In the genomic region with DNA sequence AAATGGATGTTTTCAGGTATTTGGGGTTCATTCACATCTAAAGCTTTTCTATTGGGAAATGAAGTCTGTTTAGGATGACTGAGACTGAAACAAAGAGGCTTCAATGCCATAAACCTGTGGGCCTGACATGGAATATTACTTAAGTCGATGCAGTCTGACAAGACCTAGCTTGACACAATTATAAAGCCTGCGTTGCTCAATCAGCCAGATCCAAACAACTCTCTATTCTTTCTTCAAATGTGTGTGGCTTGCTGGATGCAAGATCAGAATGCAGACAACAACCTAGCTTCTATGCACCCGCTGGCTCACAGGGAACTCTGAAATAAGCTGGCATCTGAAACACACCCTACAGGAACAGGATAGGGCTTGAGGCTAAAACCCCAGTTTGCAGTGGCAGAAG, we compare ENCODE assay signal across 11 cellular contexts. TPM values are rescaled to one million over a fixed set of nuclear protein-coding genes. Genes with fewer than 3 reads are reported as not detected.
DNase-seq lines count a peak whose midpoint lies in the region; ATAC-seq and TF ChIP-seq lines count a peak whose summit lies in the region.
"Had no signal": no experiment of that assay in that cellular context is flagged by ENCODE, and none has a peak within 500 bp of the region (broad histone marks: within the 10 kb centered on the region; RNA-seq: fewer than 3 reads in every experiment).

No MANE protein-coding gene starts in this region.

- no peaks in the 10 kb centered on the region for H3K9me3 Mint-ChIP-seq in activated T-helper 1 cell treated with anti-CD3 and anti-CD28 coated beads, Interleukin-12 subunit alpha, Interleukin-12 subunit beta, Interleukin-2, Interleukin-4 antibody, amounts not matched to agents 30 ng/mL and 10 ng/mL and 1 ng/mL, durations not matched to agents 14 hours and 24 hours and 36 hours
- H3K9me3 Mint-ChIP-seq: brain, GM23338, naive B cell had no signal

- 100% methylated on average over 1 to 2 of the region's 3 CpGs for WGBS in gastroesophageal sphincter (ENCODE audit: low coverage in 1 of 2), 2 donors
- 78 to 92% (median 89%) methylated on average over 3 of the region's 3 CpGs for WGBS in stomach, 5 donors

- H3K4me3 ChIP-seq in gastroesophageal sphincter = no peak overlapping the region
- no peak overlapping the region for H3K4me3 ChIP-seq in stomach
- H3K4me3 ChIP-seq: GM23338 had no signal

- H3K36me3 Mint-ChIP-seq in activated T-helper 1 cell treated with anti-CD3 and anti-CD28 coated beads, Interleukin-12 subunit alpha, Interleukin-12 subunit beta, Interleukin-2, Interleukin-4 antibody, amounts not matched to agents 30 ng/mL and 10 ng/mL and 1 ng/mL, durations not matched to agents 14 hours and 24 hours and 36 hours (ENCODE audit: low read depth) = peaks cover 37% of the 10 kb centered on the region

- TF ChIP-seq EP300 in gastroesophageal sphincter (IDR thresholded peaks at IDR 0.05) = no peak
- no peak for TF ChIP-seq EP300 in stomach (IDR thresholded peaks at IDR 0.05)

- intact Hi-C loops in activated T-helper 1 cell treated with anti-CD3 and anti-CD28 coated beads, Interleukin-12 subunit alpha, Interleukin-12 subunit beta, Interleukin-2, Interleukin-4 antibody, amounts not matched to agents 30 ng/mL and 10 ng/mL and 1 ng/mL, durations not matched to agents 14 hours and 24 hours and 36 hours (cut with micrococcal nuclease) = loop anchor here (1.0 to 5.0 kb wide), 3 partner anchors 28 to 66 kb away; a partner anchor contains a TSS
- intact Hi-C loops in stomach (cut with DNase I; ENCODE audit: low total_unique reads) (no loop called here), posterior cingulate gyrus (cut with DNase I) (no loop called here)

- H3K27me3 ChIP-seq in gastroesophageal sphincter (no peaks in the 10 kb centered on the region), stomach (no peaks in the 10 kb centered on the region)

- H3K4me3 Mint-ChIP-seq in activated T-helper 1 cell treated with anti-CD3 and anti-CD28 coated beads, Interleukin-12 subunit alpha, Interleukin-12 subunit beta, Interleukin-2, Interleukin-4 antibody, amounts not matched to agents 30 ng/mL and 10 ng/mL and 1 ng/mL, durations not matched to agents 14 hours and 24 hours and 36 hours = peak overlapping the region; percentile 48
- H3K4me3 Mint-ChIP-seq: GM23338 had no signal

- peaks cover 66% of the 10 kb centered on the region for H3K4me1 Mint-ChIP-seq in activated T-helper 1 cell treated with anti-CD3 and anti-CD28 coated beads, Interleukin-12 subunit alpha, Interleukin-12 subunit beta, Interleukin-2, Interleukin-4 antibody, amounts not matched to agents 30 ng/mL and 10 ng/mL and 1 ng/mL, durations not matched to agents 14 hours and 24 hours and 36 hours (ENCODE audit: low read depth)

- peak overlapping the region; percentile 53 to 85 (median 76) for H3K27ac ChIP-seq in gastroesophageal sphincter
- H3K27ac ChIP-seq in stomach = peak overlapping the region in 4 of 5 donors; percentile 57 to 82 (median 78)

- H3K9me3 ChIP-seq in gastroesophageal sphincter = no peaks in the 10 kb centered on the region
- no peaks in the 10 kb centered on the region for H3K9me3 ChIP-seq in stomach

- peak overlapping the region; percentile 99 for H3K27ac Mint-ChIP-seq in activated T-helper 1 cell treated with anti-CD3 and anti-CD28 coated beads, Interleukin-12 subunit alpha, Interleukin-12 subunit beta, Interleukin-2, Interleukin-4 antibody, amounts not matched to agents 30 ng/mL and 10 ng/mL and 1 ng/mL, durations not matched to agents 14 hours and 24 hours and 36 hours
- H3K27ac Mint-ChIP-seq: GM23338 had no signal

- H3K36me3 ChIP-seq in gastroesophageal sphincter (peaks cover 0 to 47% of the 10 kb centered on the region in 2 donors), stomach (peaks cover 5 to 56% (median 47%) of the 10 kb centered on the region in 4 donors)

- DNase-seq in NOMO-1 treated with DMSO at 0.1 percent for 48 hours (lab: John Stamatoyannopoulos, UW; ENCODE audit: unreplicated experiment) (peak; percentile 1), NOMO-1 (lab: John Stamatoyannopoulos, UW; ENCODE audit: unreplicated experiment in 2 of 2) (no peak), stomach (no peak), posterior cingulate gyrus (no peak)
- no peak for DNase-seq in activated T-helper 1 cell treated with anti-CD3 and anti-CD28 coated beads, Interleukin-12 subunit alpha, Interleukin-12 subunit beta, Interleukin-2, Interleukin-4 antibody, amounts not matched to agents 30 ng/mL and 10 ng/mL and 1 ng/mL, durations not matched to agents 14 hours and 24 hours and 36 hours (ENCODE audit: low spot score)
- DNase-seq: naive B cell had no signal

- H3K4me1 ChIP-seq in gastroesophageal sphincter = peaks cover 0 to 27% (median 11%) of the 10 kb centered on the region in 3 donors
- H3K4me1 ChIP-seq in stomach = peaks cover 6 to 33% (median 20%) of the 10 kb centered on the region in 4 donors

- no peak for TF ChIP-seq CTCF in gastroesophageal sphincter (IDR thresholded peaks at IDR 0.05)
- no peak for TF ChIP-seq CTCF in stomach (IDR thresholded peaks at IDR 0.05)

- TF ChIP-seq POLR2A in gastroesophageal sphincter (IDR thresholded peaks at IDR 0.05) (no peak), stomach (IDR thresholded peaks at IDR 0.05) (no peak)

- H3K27me3 Mint-ChIP-seq in activated T-helper 1 cell treated with anti-CD3 and anti-CD28 coated beads, Interleukin-12 subunit alpha, Interleukin-12 subunit beta, Interleukin-2, Interleukin-4 antibody, amounts not matched to agents 30 ng/mL and 10 ng/mL and 1 ng/mL, durations not matched to agents 14 hours and 24 hours and 36 hours (ENCODE audit: insufficient read depth) = no peaks in the 10 kb centered on the region
- H3K27me3 Mint-ChIP-seq: naive B cell had no signal

- ATAC-seq in gastroesophageal sphincter = no peak
- no peak for ATAC-seq in HG03025 (IDR thresholded peaks at IDR 0.05; ENCODE audit: low FRiP score, unreplicated experiment)
- no peak for ATAC-seq in GM19324 (IDR thresholded peaks at IDR 0.05; ENCODE audit: low FRiP score, unreplicated experiment)
- ATAC-seq: GM23338 had no signal

RNA-seq across cellular contexts. Expression of a gene that starts 40.0 kb away (rescaled TPM):
- 28.1 and 28.2 TPM in 2 replicates for total RNA-seq in activated T-helper 1 cell treated with anti-CD3 and anti-CD28 coated beads, Interleukin-12 subunit alpha, Interleukin-12 subunit beta, Interleukin-2, Interleukin-4 antibody, amounts not matched to agents 30 ng/mL and 10 ng/mL and 1 ng/mL, durations not matched to agents 14 hours and 24 hours and 36 hours
- total RNA-seq in gastroesophageal sphincter (10 to 100 TPM; 16.7 to 43.8 (median 30.8) TPM), stomach (10 to 100 TPM; 10.7 to 31.0 (median 20.4) TPM)
- 10 to 100 TPM in 1 of 3 donors, 1 to 10 TPM in 2; 6.2 to 14.5 (median 7.2) TPM for polyA plus RNA-seq in stomach

RNA-seq across cellular contexts. Expression of a gene that starts 43.2 kb away (rescaled TPM):
- 70.9 and 75.2 TPM in 2 replicates for total RNA-seq in activated T-helper 1 cell treated with anti-CD3 and anti-CD28 coated beads, Interleukin-12 subunit alpha, Interleukin-12 subunit beta, Interleukin-2, Interleukin-4 antibody, amounts not matched to agents 30 ng/mL and 10 ng/mL and 1 ng/mL, durations not matched to agents 14 hours and 24 hours and 36 hours
- total RNA-seq in gastroesophageal sphincter (10 to 100 TPM; 25.0 to 36.3 (median 29.9) TPM), stomach (100 to 1,000 TPM in 1 of 5 donors, 10 to 100 TPM in 4; 20.3 to 212 (median 39.5) TPM)
- polyA plus RNA-seq in stomach = 1 to 10 TPM; 4.7 to 7.8 (median 5.8) TPM
